Comparison of ENCODE assay signal across 13 cellular contexts in genomic region chr19:18308948-18309325, GRCh38.
"Had no signal": no experiment of that assay in that cellular context is flagged by ENCODE, and none has a peak within 500 bp of the region (broad histone marks: within the 10 kb centered on the region; RNA-seq: fewer than 3 reads in every experiment).

No MANE protein-coding gene starts in this region.

- H3K4me3 Mint-ChIP-seq: natural killer cell had no signal

- H3K4me3 ChIP-seq: heart right ventricle, left lung, prostate gland, sigmoid colon, transverse colon had no signal

- H3K27ac Mint-ChIP-seq: natural killer cell had no signal

- H3K27me3 ChIP-seq: heart right ventricle, left lung, sigmoid colon, transverse colon had no signal

- H3K9me3 ChIP-seq: heart right ventricle, left lung, prostate gland, sigmoid colon, transverse colon had no signal

- DNase-seq: activated CD4-positive, CD25-positive, alpha-beta regulatory T cell treated with anti-CD3 and anti-CD28 coated beads, Interleukin-2, amount 50 U/mL, for 72 hours; activated T-cell treated with anti-CD3 and anti-CD28 coated beads for 4 hours; foreskin melanocyte; heart right ventricle; left lung; natural killer cell; nucleus accumbens; SIG-M5; sigmoid colon; stimulated activated CD4-positive, alpha-beta T cell treated with anti-CD3 and anti-CD28 coated beads, Interleukin-4, amount 100 ng/mL, for 1 hour; stimulated activated CD8-positive, alpha-beta memory T cell treated with anti-CD3 and anti-CD28 coated beads, Interleukin-4, amount 100 ng/mL, for 48 hours; transverse colon had no signal

- H3K9me3 Mint-ChIP-seq: natural killer cell had no signal

- H3K36me3 Mint-ChIP-seq: natural killer cell had no signal

- ATAC-seq: heart right ventricle, left lung, natural killer cell had no signal
